In genomic region chr20:50537546-50538201, GRCh38 we compare ENCODE assay signal across 11 cellular contexts. TPM values are rescaled to one million over a fixed set of nuclear protein-coding genes. Genes with fewer than 3 reads are reported as not detected.
A peak's percentile ranks its signal among the peaks of the same experiment; 100 is the strongest.
DNase-seq lines count a peak whose midpoint lies in the region; ATAC-seq and TF ChIP-seq lines count a peak whose summit lies in the region.
"Had no signal": no experiment of that assay in that cellular context is flagged by ENCODE, and none has a peak within 500 bp of the region (broad histone marks: within the 10 kb centered on the region; RNA-seq: fewer than 3 reads in every experiment).

No MANE protein-coding gene starts in this region.

- H3K9me3 ChIP-seq in Caco-2 = no peaks in the 10 kb centered on the region

- no peaks in the 10 kb centered on the region for H3F3A ChIP-seq in GM23338 (replicated peaks; ENCODE audit: low read depth)

- H3K4me1 ChIP-seq in Caco-2 (peaks cover 55% of the 10 kb centered on the region), GM23338 (ENCODE audit: insufficient read depth) (no peaks in the 10 kb centered on the region)

- H3K4me3 ChIP-seq in Caco-2 (ENCODE audit: low read depth, low read length) (no peak overlapping the region), GM23338 (no peak overlapping the region)

- H3K4me1 Mint-ChIP-seq in Caco-2 (ENCODE audit: low read depth, unreplicated experiment) = peaks cover 45% of the 10 kb centered on the region
- H3K4me1 Mint-ChIP-seq in GM23338 = peaks cover 2% of the 10 kb centered on the region; the same call in 1 of the 3 replicates
- peaks cover 87% of the 10 kb centered on the region for H3K4me1 Mint-ChIP-seq in activated B cell treated with CpG ODN at 0.5 μM for 24 hours
- H3K4me1 Mint-ChIP-seq in natural killer cell = peaks cover 74 to 79% of the 10 kb centered on the region in 2 donors

- no peak overlapping the region for H2AFZ ChIP-seq in GM23338

- peaks cover 94% of the 10 kb centered on the region for H3K79me2 ChIP-seq in GM23338 (replicated peaks; ENCODE audit: insufficient read depth)

- CTCF ChIA-PET in Caco-2 (lab: Charles Lee) (interaction anchor here (0.6 to 0.9 kb wide), 5 partner anchors 33 to 1024 kb away, joined by 3 to 4 read pairs (median 3); no protein-coding TSS in a partner anchor), activated B cell treated with CpG ODN at 0.5 μM for 24 hours (lab: Charles Lee) (interaction anchor here (0.8 kb wide), 1 partner anchor 9 kb away, joined by 3 read pairs; no protein-coding TSS in a partner anchor)

- no peak overlapping the region for H3K4me3 Mint-ChIP-seq in Caco-2 (ENCODE audit: unreplicated experiment)
- no peak overlapping the region for H3K4me3 Mint-ChIP-seq in GM23338
- peak overlapping the region; percentile 21 for H3K4me3 Mint-ChIP-seq in activated B cell treated with CpG ODN at 0.5 μM for 24 hours
- no peak overlapping the region for H3K4me3 Mint-ChIP-seq in natural killer cell

- ATAC-seq in GM23338 = no peak
- no peak for ATAC-seq in activated B cell treated with CpG ODN at 0.5 μM for 24 hours (ENCODE audit: low read depth)
- no peak for ATAC-seq in natural killer cell
- ATAC-seq in HG03159 (IDR thresholded peaks at IDR 0.05; ENCODE audit: unreplicated experiment) = no peak
- no peak for ATAC-seq in HG03342 (IDR thresholded peaks at IDR 0.05; ENCODE audit: unreplicated experiment)
- ATAC-seq: foreskin keratinocyte, sciatic nerve had no signal

- TF ChIP-seq CTCF in Caco-2 (IDR thresholded peaks at IDR 0.05; ENCODE audit: insufficient read depth in 1 of 2, low read depth in 1 of 2, low read length in 1 of 2, severe bottlenecking in 1 of 2, unreplicated experiment in 1 of 2) = no peak
- no peak for TF ChIP-seq CTCF in GM23338 (conservative IDR thresholded peaks at IDR 0.05; ENCODE audit: low read depth in 2 of 2)
- TF ChIP-seq CTCF in activated B cell treated with CpG ODN at 0.5 μM for 24 hours (IDR thresholded peaks at IDR 0.05) = no peak
- TF ChIP-seq CTCF in natural killer cell (IDR thresholded peaks at IDR 0.05) = no peak

- H3K9me3 Mint-ChIP-seq in Caco-2 (ENCODE audit: unreplicated experiment) (no peaks in the 10 kb centered on the region), GM23338 (no peaks in the 10 kb centered on the region), activated B cell treated with CpG ODN at 0.5 μM for 24 hours (peaks cover 6% of the 10 kb centered on the region), natural killer cell (no peaks in the 10 kb centered on the region)

- no peaks in the 10 kb centered on the region; the same call in 1 of the 2 replicates for H4K20me1 ChIP-seq in GM23338 (replicated peaks; ENCODE audit: insufficient read depth)

- POLR2A ChIA-PET in Caco-2 (lab: Charles Lee) = interaction anchor here (0.6 to 0.7 kb wide), 6 partner anchors 12 to 422 kb away, joined by 3 to 5 read pairs (median 4); partner anchors contain the start of gene PTPN1
- POLR2A ChIA-PET in activated B cell treated with CpG ODN at 0.5 μM for 24 hours (lab: Charles Lee) = interaction anchor here (0.5 to 61.9 kb wide), 6 partner anchors 9 to 742 kb away, joined by 3 to 1679 read pairs (median 5); partner anchors contain the start of gene PTPN1

- no peaks in the 10 kb centered on the region for H3K36me3 ChIP-seq in Caco-2 (ENCODE audit: control insufficient read depth, insufficient read depth, low read length)
- H3K36me3 ChIP-seq in GM23338 (ENCODE audit: insufficient read depth) = no peaks in the 10 kb centered on the region

- H3K27me3 ChIP-seq in Caco-2 (replicated peaks; ENCODE audit: control insufficient read depth, insufficient read depth, low read length) = no peaks in the 10 kb centered on the region
- no peaks in the 10 kb centered on the region for H3K27me3 ChIP-seq in GM23338 (ENCODE audit: insufficient read depth)
- H3K27me3 ChIP-seq: foreskin keratinocyte had no signal

- no TSS peak for BruUV-seq in Caco-2 (replicated peaks; lab: Mats Ljungman, UMichigan)

- H3K36me3 Mint-ChIP-seq in Caco-2 (ENCODE audit: insufficient read depth, unreplicated experiment) (no peaks in the 10 kb centered on the region), GM23338 (ENCODE audit: low read depth) (no peaks in the 10 kb centered on the region; the same call in 2 of the 3 replicates), activated B cell treated with CpG ODN at 0.5 μM for 24 hours (ENCODE audit: low read depth) (peaks cover 77% of the 10 kb centered on the region), natural killer cell (no peaks in the 10 kb centered on the region)

- no peaks in the 10 kb centered on the region for H3K27me3 Mint-ChIP-seq in Caco-2 (ENCODE audit: insufficient read depth, unreplicated experiment)
- H3K27me3 Mint-ChIP-seq in GM23338 (ENCODE audit: insufficient read depth, low read depth, poor library complexity) = peaks cover 3% of the 10 kb centered on the region
- H3K27me3 Mint-ChIP-seq in activated B cell treated with CpG ODN at 0.5 μM for 24 hours = no peaks in the 10 kb centered on the region
- H3K27me3 Mint-ChIP-seq in natural killer cell (ENCODE audit: low read depth in 2 of 2) = no peaks in the 10 kb centered on the region

- H3K4me2 ChIP-seq in GM23338 = no peak overlapping the region

- no peak for DNase-seq in Caco-2
- no peak for DNase-seq in GM23338 (ENCODE audit: low spot score)
- DNase-seq in activated B cell treated with CpG ODN at 0.5 μM for 24 hours = no peak
- DNase-seq in natural killer cell = no peak
- no peak for DNase-seq in NCI-H1105 treated with DMSO at 0.1 percent for 48 hours (lab: John Stamatoyannopoulos, UW)
- DNase-seq: foreskin keratinocyte, NCI-H446 treated with DMSO at 0.1 percent for 48 hours, substantia nigra had no signal

- intact Hi-C loops in Caco-2 (cut with micrococcal nuclease; ENCODE audit: unreplicated experiment) = loop anchor here (1.0 kb wide), 1 partner anchor 27 kb away; the partner anchor contains the start of gene PTPN1
- intact Hi-C loops in activated B cell treated with CpG ODN at 0.5 μM for 24 hours (cut with micrococcal nuclease) = loop anchor here (1.0 kb wide), 1 partner anchor 8 kb away; no protein-coding TSS in a partner anchor
- intact Hi-C loops in natural killer cell (cut with micrococcal nuclease) = no loop called here

- peak overlapping the region; percentile 13 for H3K27ac Mint-ChIP-seq in Caco-2 (ENCODE audit: unreplicated experiment)
- H3K27ac Mint-ChIP-seq in GM23338 = no peak overlapping the region
- H3K27ac Mint-ChIP-seq in activated B cell treated with CpG ODN at 0.5 μM for 24 hours = peak overlapping the region; percentile 85
- H3K27ac Mint-ChIP-seq in natural killer cell = peak overlapping the region; percentile 3 to 29

- H3K27ac ChIP-seq in GM23338 (ENCODE audit: low read depth) = peak overlapping the region; percentile 28
- H3K27ac ChIP-seq: foreskin keratinocyte had no signal

- no peaks in the 10 kb centered on the region for H3K9me2 ChIP-seq in GM23338 (ENCODE audit: insufficient read depth)

TF ChIP-seq in GM23338, 12 proteins besides CTCF, POLR2A, EP300 and RAD21:
- TF ChIP-seq ETS1 (IDR thresholded peaks at IDR 0.05) = no peak
- TF ChIP-seq ZNF114 (CRISPR knock-in tag; IDR thresholded peaks at IDR 0.05) = no peak
- TF ChIP-seq NANOG (IDR thresholded peaks at IDR 0.05; ENCODE audit: borderline replicate concordance) = no peak
- TF ChIP-seq STAT1 (IDR thresholded peaks at IDR 0.05; ENCODE audit: unreplicated experiment) = no peak
- TF ChIP-seq POLR2AphosphoS5 (IDR thresholded peaks at IDR 0.05; ENCODE audit: low read depth) = no peak
- TF ChIP-seq EZH2 (IDR thresholded peaks at IDR 0.05; ENCODE audit: low read depth, unreplicated experiment) = no peak
- TF ChIP-seq ZNF331 (CRISPR knock-in tag; IDR thresholded peaks at IDR 0.05; ENCODE audit: low read depth) = no peak
- TF ChIP-seq REST (IDR thresholded peaks at IDR 0.05; ENCODE audit: unreplicated experiment) = no peak
- TF ChIP-seq CREB1 (CRISPR knock-in tag; IDR thresholded peaks at IDR 0.05; ENCODE audit: low read depth) = no peak
- TF ChIP-seq JUNB (IDR thresholded peaks at IDR 0.05; ENCODE audit: unreplicated experiment) = no peak

RNA-seq across cellular contexts. Expression of gene PTPN1, which starts 27.5 kb away (rescaled TPM):
- total RNA-seq in Caco-2 (2022) (65.0 and 65.2 TPM in 2 replicates), activated B cell treated with CpG ODN at 0.5 μM for 24 hours (212 and 227 TPM in 2 replicates), natural killer cell (10 to 100 TPM; 52.9 to 64.5 (median 58.3) TPM)
- 26.2 and 26.4 TPM in 2 replicates for total RNA-seq in GM23338 (2014; rRNA removed; shearing (Covaris generic))
- polyA plus RNA-seq in GM23338 (2016; fragmentation: Nextera tagmentation; extraction: Ambion mirVana) = 16.9 and 18.9 TPM in 2 replicates
